ENCODE assay signal across 24 cellular contexts in genomic region chr10:132882481-132882951, GRCh38. TPM values are rescaled to one million over a fixed set of nuclear protein-coding genes. Genes with fewer than 3 reads are reported as not detected.
DNase-seq lines count a peak whose midpoint lies in the region; ATAC-seq and TF ChIP-seq lines count a peak whose summit lies in the region.
"Had no signal": no experiment of that assay in that cellular context is flagged by ENCODE, and none has a peak within 500 bp of the region (broad histone marks: within the 10 kb centered on the region; RNA-seq: fewer than 3 reads in every experiment).

No MANE protein-coding gene starts in this region.

- H3K4me1 ChIP-seq in tibial artery: peaks cover 0 to 6% (median 0%) of the 10 kb centered on the region in 4 donors
- H3K4me1 ChIP-seq: A549, Caco-2, SJCRH30 had no signal

- no peaks in the 10 kb centered on the region for H3K36me3 ChIP-seq in tibial artery
- H3K36me3 ChIP-seq: SJCRH30 had no signal

- H3K27ac Mint-ChIP-seq in chondrocyte (ENCODE audit: unreplicated experiment) (no peak overlapping the region), nephron progenitor cell (peak overlapping the region; percentile 64)
- H3K27ac Mint-ChIP-seq: CD4-positive, alpha-beta T cell; H9; IgD-negative memory B cell had no signal

- H3K9me3 Mint-ChIP-seq in chondrocyte (ENCODE audit: low read depth): no peaks in the 10 kb centered on the region
- no peaks in the 10 kb centered on the region for H3K9me3 Mint-ChIP-seq in nephron progenitor cell
- H3K9me3 Mint-ChIP-seq: CD4-positive, alpha-beta T cell; H9; IgD-negative memory B cell had no signal

- no peak overlapping the region for H3K4me3 ChIP-seq in tibial artery
- H3K4me3 ChIP-seq: A549, SJCRH30 had no signal

- DNase-seq in Right ventricle myocardium superior (peak; percentile 17), cardiac septum (ENCODE audit: low spot score) (no peak), chondrocyte (ENCODE audit: low spot score) (peak; percentile 77), nephron progenitor cell (no peak), tibial artery (peak; percentile 15 to 56), NCI-H1930 (lab: John Stamatoyannopoulos, UW) (no peak)
- DNase-seq: H9, MM.1S, NCI-H1092 treated with DMSO at 0.1 percent for 48 hours, NCI-H146, NCI-H2081 treated with DMSO at 0.1 percent for 48 hours, NCI-H524, NCI-H82, PC-3, RPMI8226, SJCRH30 had no signal

- intact Hi-C loops in Right ventricle myocardium superior (cut with DNase I): no loop called here
- intact Hi-C loops in cardiac septum (cut with DNase I): no loop called here
- intact Hi-C loops in tibial artery (cut with DNase I; ENCODE audit: low total_unique reads): no loop called here

- H3K27me3 ChIP-seq in tibial artery: peaks cover 0 to 49% of the 10 kb centered on the region in 2 donors
- H3K27me3 ChIP-seq: SJCRH30 had no signal

- ATAC-seq in Right ventricle myocardium superior (ENCODE audit: poor library complexity) (no peak), GM19397 (IDR thresholded peaks at IDR 0.05; ENCODE audit: unreplicated experiment) (no peak), HG02852 (IDR thresholded peaks at IDR 0.05; ENCODE audit: unreplicated experiment) (no peak)
- ATAC-seq: A549, PC-3 had no signal

- H3K9me3 ChIP-seq in tibial artery: no peaks in the 10 kb centered on the region
- H3K9me3 ChIP-seq: A549, Caco-2, SJCRH30 had no signal

- H3K4me3 Mint-ChIP-seq in chondrocyte (ENCODE audit: unreplicated experiment): no peak overlapping the region
- no peak overlapping the region for H3K4me3 Mint-ChIP-seq in nephron progenitor cell
- H3K4me3 Mint-ChIP-seq: CD4-positive, alpha-beta T cell; H9; IgD-negative memory B cell had no signal

- H3K36me3 Mint-ChIP-seq in chondrocyte (ENCODE audit: low read depth): no peaks in the 10 kb centered on the region
- H3K36me3 Mint-ChIP-seq in nephron progenitor cell (ENCODE audit: low read depth): no peaks in the 10 kb centered on the region

- no peak overlapping the region for H3K27ac ChIP-seq in tibial artery
- H3K27ac ChIP-seq: A549, HL-60, SJCRH30 had no signal

- no peak for TF ChIP-seq CTCF in chondrocyte (IDR thresholded peaks at IDR 0.05)
- TF ChIP-seq CTCF in nephron progenitor cell (IDR thresholded peaks at IDR 0.05): no peak
- no peak for TF ChIP-seq CTCF in tibial artery (IDR thresholded peaks at IDR 0.05)

- H3K4me1 Mint-ChIP-seq in chondrocyte (ENCODE audit: low read depth) (peaks cover 4% of the 10 kb centered on the region), nephron progenitor cell (peaks cover 19% of the 10 kb centered on the region)

- H3K27me3 Mint-ChIP-seq in chondrocyte (ENCODE audit: low read depth) (peaks cover 44% of the 10 kb centered on the region), nephron progenitor cell (ENCODE audit: low read depth, poor library complexity) (peaks cover 30% of the 10 kb centered on the region)

RNA-seq across cellular contexts. Expression of gene CFAP46, which starts 59.9 kb away (rescaled TPM):
- 1.9 TPM for total RNA-seq in Right ventricle myocardium superior
- 0.94 TPM for total RNA-seq in cardiac septum
- total RNA-seq in chondrocyte: 0.49 to 0.92 TPM (median 0.89 TPM) in 3 replicates
- total RNA-seq: Caco-2; CD4-positive, alpha-beta T cell; LHCN-M2 had no signal

Comparison
In these comparisons a context has a peak if more than half of its experiments do, and no peak if none do; other contexts are left out.
1. DNase-seq: peak in Right ventricle myocardium superior (single experiment), chondrocyte (single experiment) and tibial artery (2 of 2); none in cardiac septum (single experiment), nephron progenitor cell (single experiment) and NCI-H1930 (0 of 2).